1 cellular context compared by ENCODE assay signal in the genomic region with DNA sequence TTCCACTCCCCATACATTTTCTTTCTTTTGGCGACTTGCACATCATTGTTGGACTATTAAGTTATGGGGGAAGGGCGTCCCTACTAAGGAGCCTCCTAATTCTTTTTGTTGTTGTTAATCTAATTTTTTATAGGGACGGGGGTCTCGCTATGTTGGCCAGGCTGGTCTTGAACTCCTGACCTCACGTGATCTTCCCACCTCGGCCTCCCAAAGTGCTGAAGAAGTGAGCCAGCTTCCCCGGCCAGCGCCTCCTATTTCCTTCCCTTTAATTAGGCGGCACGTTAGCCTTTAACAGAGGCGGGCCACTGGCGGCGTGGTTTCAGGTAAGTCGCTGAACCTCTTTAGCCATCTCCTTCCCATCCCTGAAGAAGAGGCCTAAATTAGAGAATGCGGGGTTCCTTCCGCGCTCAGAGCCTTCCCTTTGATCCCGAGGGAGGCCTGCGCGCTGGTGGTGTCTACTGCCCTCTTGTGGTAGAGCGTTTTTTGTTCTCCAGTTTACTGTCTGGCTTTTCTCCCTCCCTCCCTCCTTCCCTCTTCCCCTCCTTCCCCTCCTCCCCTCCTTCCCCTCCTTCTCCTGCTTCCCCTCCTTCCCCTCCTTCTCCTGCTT.
TF ChIP-seq lines count a peak whose summit lies in the region.

No MANE protein-coding gene starts in this region.

TF ChIP-seq in endothelial cell of umbilical vein, 7 proteins besides CTCF, POLR2A, EP300 and RAD21:
- TF ChIP-seq POLR2AphosphoS5 (IDR thresholded peaks at IDR 0.05; ENCODE audit: insufficient read depth, low read depth, low read length) (no peak), MYC (IDR thresholded peaks at IDR 0.05; ENCODE audit: low read depth, low read length) (no peak), EZH2 (IDR thresholded peaks at IDR 0.05; ENCODE audit: borderline replicate concordance, low read depth, low read length, severe bottlenecking) (no peak), JUN (IDR thresholded peaks at IDR 0.05; ENCODE audit: borderline replicate concordance, insufficient read depth, insufficient read length, low read depth) (no peak), FOS (IDR thresholded peaks at IDR 0.05; ENCODE audit: borderline replicate concordance, insufficient read depth, low read length) (no peak), GATA2 (IDR thresholded peaks at IDR 0.05; ENCODE audit: insufficient read depth, insufficient read length, low read depth, low read length) (no peak)
- TF ChIP-seq, protein P1, sequence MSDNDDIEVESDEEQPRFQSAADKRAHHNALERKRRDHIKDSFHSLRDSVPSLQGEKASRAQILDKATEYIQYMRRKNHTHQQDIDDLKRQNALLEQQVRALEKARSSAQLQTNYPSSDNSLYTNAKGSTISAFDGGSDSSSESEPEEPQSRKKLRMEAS (IDR thresholded peaks at IDR 0.05; ENCODE audit: insufficient read depth, insufficient read length): no peak
